15 cellular contexts compared by ENCODE assay signal in the genomic region with DNA sequence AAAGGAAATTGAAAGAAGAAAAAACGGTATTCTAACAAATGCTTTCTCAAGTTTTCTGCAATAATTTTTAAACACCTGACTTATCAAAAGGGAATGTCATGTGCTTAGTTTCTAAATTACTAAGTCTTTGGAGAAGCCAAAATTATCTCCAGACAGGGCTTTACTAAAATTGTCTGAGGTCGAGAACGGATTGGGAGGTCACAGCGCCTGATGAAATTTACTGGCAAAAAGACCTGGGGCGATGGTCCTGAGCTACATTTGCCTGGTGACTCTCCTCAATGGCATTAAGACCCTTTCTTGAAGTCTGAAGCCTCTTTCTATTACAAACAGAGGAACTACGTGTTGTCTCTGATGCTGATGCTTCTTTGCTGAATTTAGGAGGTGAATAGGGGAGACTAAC.
A peak's percentile ranks its signal among the peaks of the same experiment; 100 is the strongest.
DNase-seq lines count a peak whose midpoint lies in the region; ATAC-seq and TF ChIP-seq lines count a peak whose summit lies in the region.
"Had no signal": no experiment of that assay in that cellular context is flagged by ENCODE, and none has a peak within 500 bp of the region (broad histone marks: within the 10 kb centered on the region; RNA-seq: fewer than 3 reads in every experiment).

No MANE protein-coding gene starts in this region.

- TF ChIP-seq EP300 in tibial nerve (IDR thresholded peaks at IDR 0.05), result no peak

- H3K36me3 Mint-ChIP-seq in mesothelial cell of epicardium, result no peaks in the 10 kb centered on the region
- H3K36me3 Mint-ChIP-seq: CD4-positive, CD25-positive, alpha-beta regulatory T cell had no signal

- peak overlapping the region; percentile 18 for H2AFZ ChIP-seq in ACC112 (ENCODE audit: low read length, unreplicated experiment)

- no peaks in the 10 kb centered on the region for H3K9me3 Mint-ChIP-seq in mesothelial cell of epicardium
- H3K9me3 Mint-ChIP-seq: H9 had no signal

- ATAC-seq in psoas muscle, result peak in 3 of 4 donors; percentile 48 to 82 (median 79)
- no peak for ATAC-seq in HG02884 (IDR thresholded peaks at IDR 0.05; ENCODE audit: unreplicated experiment)

- TF ChIP-seq POLR2A in tibial nerve (IDR thresholded peaks at IDR 0.05), result no peak

- H3K9me3 ChIP-seq in psoas muscle (no peaks in the 10 kb centered on the region), tibial nerve (no peaks in the 10 kb centered on the region)
- H3K9me3 ChIP-seq: BLaER1 treated with 17β-estradiol and CSF1 and Interleukin-3, amounts not matched to agents 10 nM and 100 nM had no signal

- no peaks in the 10 kb centered on the region for H3K27me3 Mint-ChIP-seq in mesothelial cell of epicardium (ENCODE audit: low read depth)
- H3K27me3 Mint-ChIP-seq: CD4-positive, CD25-positive, alpha-beta regulatory T cell had no signal

- H3K36me3 ChIP-seq in ACC112 (ENCODE audit: insufficient read depth, low read length), result no peaks in the 10 kb centered on the region
- no peaks in the 10 kb centered on the region for H3K36me3 ChIP-seq in psoas muscle (ENCODE audit: insufficient read depth in 1 of 2, low read depth in 1 of 2)
- no peaks in the 10 kb centered on the region for H3K36me3 ChIP-seq in tibial nerve
- H3K36me3 ChIP-seq: BLaER1 treated with 17β-estradiol and CSF1 and Interleukin-3, amounts not matched to agents 10 nM and 100 nM had no signal

- H3K27me3 ChIP-seq in ACC112 (ENCODE audit: insufficient read depth, low read length), result no peaks in the 10 kb centered on the region
- H3K27me3 ChIP-seq in psoas muscle (ENCODE audit: insufficient read depth in 3 of 3, low read length in 2 of 3), result no peaks in the 10 kb centered on the region
- H3K27me3 ChIP-seq in tibial nerve, result no peaks in the 10 kb centered on the region
- H3K27me3 ChIP-seq: BLaER1 treated with 17β-estradiol and CSF1 and Interleukin-3, amounts not matched to agents 10 nM and 100 nM had no signal

- H3K4me1 ChIP-seq in ACC112 (ENCODE audit: control insufficient read depth, insufficient read depth, low read length, unreplicated experiment) (no peaks in the 10 kb centered on the region), psoas muscle (no peaks in the 10 kb centered on the region), tibial nerve (no peaks in the 10 kb centered on the region)

- DNase-seq in NCI-H2227 treated with DMSO at 0.1 percent for 48 hours (lab: John Stamatoyannopoulos, UW) (peak; percentile 60), islet precursor cell (peak; percentile 73), psoas muscle (no peak), mesothelial cell of epicardium (ENCODE audit: low spot score in 2 of 2, unreplicated experiment in 2 of 2) (no peak), G401 (ENCODE audit: low spot score) (no peak), tibial nerve (ENCODE audit: low spot score in 2 of 2) (no peak)
- DNase-seq: 8988T; ACHN; CD4-positive, CD25-positive, alpha-beta regulatory T cell; DMS79; GOT3; H9 had no signal

- TF ChIP-seq CTCF in psoas muscle (IDR thresholded peaks at IDR 0.05), result no peak
- TF ChIP-seq CTCF in mesothelial cell of epicardium (IDR thresholded peaks at IDR 0.05; ENCODE audit: unreplicated experiment), result no peak
- no peak for TF ChIP-seq CTCF in tibial nerve (IDR thresholded peaks at IDR 0.05)

- in situ Hi-C loops in G401 (cut with HindIII; ENCODE audit: low sequenced_read_pairs), result no loop called here

- 29 to 47% (median 33%) methylated on average over 6 of the region's 6 CpGs for WGBS in psoas muscle, 3 donors
- WGBS in tibial nerve, 2 donors, result 66 to 68% methylated on average over 6 of the region's 6 CpGs

- H3K4me3 ChIP-seq in ACC112 (ENCODE audit: low read depth, low read length), result no peak overlapping the region
- no peak overlapping the region for H3K4me3 ChIP-seq in psoas muscle
- H3K4me3 ChIP-seq in tibial nerve, result no peak overlapping the region
- H3K4me3 ChIP-seq: BLaER1 treated with 17β-estradiol and CSF1 and Interleukin-3, amounts not matched to agents 10 nM and 100 nM had no signal

- H3K27ac ChIP-seq in ACC112 (ENCODE audit: low read depth, low read length) (no peak overlapping the region), psoas muscle (peak overlapping the region; percentile 46), tibial nerve (no peak overlapping the region)
- H3K27ac ChIP-seq: BLaER1 treated with 17β-estradiol and CSF1 and Interleukin-3, amounts not matched to agents 10 nM and 100 nM had no signal

- H3K27ac Mint-ChIP-seq in mesothelial cell of epicardium, result no peak overlapping the region
- H3K27ac Mint-ChIP-seq: CD4-positive, CD25-positive, alpha-beta regulatory T cell; H9 had no signal

- no peaks in the 10 kb centered on the region for H3K79me2 ChIP-seq in ACC112 (ENCODE audit: control insufficient read depth, insufficient read depth, low read length, unreplicated experiment)

- intact Hi-C loops in psoas muscle (cut with DNase I), result no loop called here

- H3K4me1 Mint-ChIP-seq in mesothelial cell of epicardium, result no peaks in the 10 kb centered on the region
- H3K4me1 Mint-ChIP-seq: CD4-positive, CD25-positive, alpha-beta regulatory T cell had no signal

- no peak overlapping the region for H3K4me3 Mint-ChIP-seq in mesothelial cell of epicardium
- H3K4me3 Mint-ChIP-seq: CD4-positive, CD25-positive, alpha-beta regulatory T cell; H9 had no signal

Comparison
In these comparisons a context has a peak if more than half of its experiments do, and no peak if none do; other contexts are left out.
1. DNase-seq: peak in NCI-H2227 treated with DMSO at 0.1 percent for 48 hours (single experiment) and islet precursor cell (single experiment); none in psoas muscle (0 of 2), mesothelial cell of epicardium (0 of 2), G401 (single experiment) and tibial nerve (0 of 2).